In the genomic region with DNA sequence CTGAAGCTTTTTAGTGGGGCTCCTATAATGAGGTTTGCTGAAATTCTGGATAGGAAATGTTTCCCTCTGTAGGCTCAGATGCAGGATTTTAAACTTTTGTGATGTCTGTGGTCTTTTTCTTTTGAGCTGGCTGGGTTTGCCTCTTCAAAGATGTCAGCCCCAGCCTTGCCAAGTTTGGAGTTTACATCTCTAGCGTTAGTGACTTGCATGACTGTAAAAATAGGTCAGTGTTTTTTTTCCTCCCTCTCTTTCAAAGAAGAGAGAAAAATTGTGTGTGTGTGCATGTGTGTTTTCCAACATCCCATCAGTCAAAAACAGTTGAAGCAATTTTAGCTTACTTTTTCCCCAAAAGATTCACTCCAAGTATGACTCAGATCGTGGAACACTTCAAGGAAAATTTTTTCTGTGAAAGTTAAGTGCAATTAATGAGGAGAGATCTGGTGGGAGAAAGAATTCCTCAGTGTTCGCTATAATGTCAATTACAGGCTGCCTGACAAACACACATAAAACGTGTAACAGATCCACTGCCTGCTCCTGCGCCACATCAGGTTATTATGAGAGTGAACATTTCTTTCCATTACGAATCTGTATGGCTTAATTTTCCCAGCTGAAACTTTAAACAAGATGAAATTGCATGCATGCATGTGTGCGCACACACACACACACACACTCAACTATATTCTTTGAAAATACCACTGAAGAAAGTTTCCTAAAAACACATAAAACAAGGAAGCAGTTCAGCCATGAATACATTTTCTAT, we compare ENCODE assay signal across 29 cellular contexts. TPM values are rescaled to one million over a fixed set of nuclear protein-coding genes. Genes with fewer than 3 reads are reported as not detected.
DNase-seq lines count a peak whose midpoint lies in the region; ATAC-seq, FAIRE-seq and TF ChIP-seq lines count a peak whose summit lies in the region.
"Had no signal": no experiment of that assay in that cellular context is flagged by ENCODE, and none has a peak within 500 bp of the region (broad histone marks: within the 10 kb centered on the region; RNA-seq: fewer than 3 reads in every experiment).

No MANE protein-coding gene starts in this region.

- H3K36me3 ChIP-seq in heart right ventricle (no peaks in the 10 kb centered on the region), fibroblast of lung (ENCODE audit: control insufficient read depth, insufficient read depth, low read length) (no peaks in the 10 kb centered on the region), transverse colon (no peaks in the 10 kb centered on the region), SK-N-SH (replicated peaks in 1 of 2; ENCODE audit: control insufficient read depth in 1 of 2, insufficient read depth in 2 of 2, low read length in 1 of 2) (no peaks in the 10 kb centered on the region)
- no peaks in the 10 kb centered on the region for H3K36me3 ChIP-seq in naive thymus-derived CD4-positive, alpha-beta T cell (ENCODE audit: control insufficient read depth in 2 of 3, insufficient read depth in 3 of 3, low read length in 3 of 3)
- H3K36me3 ChIP-seq: BE2C, SJSA1 had no signal

- H3K9me2 ChIP-seq in SK-N-SH = no peaks in the 10 kb centered on the region

- TF ChIP-seq RAD21 in SK-N-SH (IDR thresholded peaks at IDR 0.05; ENCODE audit: low read length) = no peak

- 56 to 58% methylated on average over 7 of the region's 7 CpGs for WGBS in heart right ventricle, 2 donors
- WGBS in transverse colon (ENCODE audit: low coverage in 1 of 2), 2 donors = 42 to 43% methylated on average over 6 to 7 of the region's 7 CpGs
- WGBS in SK-N-SH (ENCODE audit: low lambda C conversion rate) = 49% methylated on average over 7 of the region's 7 CpGs

- FAIRE-seq in frontal cortex (lab: Jason Lieb, UNC) = no peak
- FAIRE-seq: A204.1, GM19239 had no signal

- no peaks in the 10 kb centered on the region for H3K36me3 Mint-ChIP-seq in naive thymus-derived CD4-positive, alpha-beta T cell
- H3K36me3 Mint-ChIP-seq: activated naive CD4-positive, alpha-beta T cell treated with anti-CD3 and anti-CD28 coated beads, Interleukin-2, amount 50 U/mL, for 24 hours had no signal

- H4K20me1 ChIP-seq in fibroblast of lung (ENCODE audit: control insufficient read depth, extremely low read depth, insufficient read depth, low read length) (no peaks in the 10 kb centered on the region), SK-N-SH (ENCODE audit: insufficient read depth) (no peaks in the 10 kb centered on the region)

- H3K9ac ChIP-seq in fibroblast of lung (ENCODE audit: insufficient read depth, low read length) (no peak overlapping the region), SK-N-SH (no peak overlapping the region)

- no peaks in the 10 kb centered on the region for H3K27me3 Mint-ChIP-seq in naive thymus-derived CD4-positive, alpha-beta T cell
- H3K27me3 Mint-ChIP-seq: activated CD8-positive, alpha-beta T cell treated with anti-CD3 and anti-CD28 coated beads for 36 hours; activated naive CD4-positive, alpha-beta T cell treated with anti-CD3 and anti-CD28 coated beads, Interleukin-2, amount 50 U/mL, for 24 hours; activated T-cell treated with anti-CD3 and anti-CD28 coated beads, Interleukin-2, amount 50 U/mL, for 24 hours had no signal

- POLR2A ChIA-PET in naive thymus-derived CD4-positive, alpha-beta T cell (lab: Charles Lee) = interaction anchor here (1.1 kb wide), 1 partner anchor 350 kb away, joined by 3 read pairs; no protein-coding TSS in a partner anchor
- POLR2A ChIA-PET in SK-N-SH (lab: Yijun Ruan, JAX) = no interaction called here

- TF ChIP-seq EP300 in transverse colon (IDR thresholded peaks at IDR 0.05; ENCODE audit: low read depth) (no peak), SK-N-SH (IDR thresholded peaks at IDR 0.05; ENCODE audit: borderline replicate concordance in 1 of 2, low read depth in 1 of 2, low read length in 1 of 2) (no peak)

- no peaks in the 10 kb centered on the region for H3F3A ChIP-seq in SK-N-SH (replicated peaks; ENCODE audit: insufficient read depth)

- H3K79me2 ChIP-seq in fibroblast of lung (ENCODE audit: control insufficient read depth, insufficient read depth, low read length) (no peaks in the 10 kb centered on the region), SK-N-SH (ENCODE audit: insufficient read depth) (no peaks in the 10 kb centered on the region)

- H3K4me1 ChIP-seq in heart right ventricle = peaks cover 0 to 20% (median 5%) of the 10 kb centered on the region in 9 donors
- no peaks in the 10 kb centered on the region for H3K4me1 ChIP-seq in fibroblast of lung (ENCODE audit: control insufficient read depth, extremely low read depth, insufficient read depth, low read length)
- no peaks in the 10 kb centered on the region for H3K4me1 ChIP-seq in naive thymus-derived CD4-positive, alpha-beta T cell (ENCODE audit: control insufficient read depth in 2 of 2, insufficient read depth in 2 of 2, low read length in 2 of 2)
- peaks cover 0 to 16% (median 7%) of the 10 kb centered on the region in 4 donors for H3K4me1 ChIP-seq in transverse colon
- peaks cover 0 to 9% of the 10 kb centered on the region in 2 experiments; a peak in 1 of 4 replicates for H3K4me1 ChIP-seq in SK-N-SH (ENCODE audit: control insufficient read depth in 1 of 2, insufficient read depth in 2 of 2, low read depth in 1 of 2, low read length in 1 of 2)
- H3K4me1 ChIP-seq: BE2C, SJSA1 had no signal

- no peak for TF ChIP-seq CTCF in heart right ventricle (IDR thresholded peaks at IDR 0.05)
- no peak for TF ChIP-seq CTCF in fibroblast of lung (conservative IDR thresholded peaks at IDR 0.05 in 1 of 2, IDR thresholded peaks at IDR 0.05 in 1 of 2; ENCODE audit: low read depth in 1 of 2, low read length in 2 of 2)
- no peak for TF ChIP-seq CTCF in transverse colon (IDR thresholded peaks at IDR 0.05)
- TF ChIP-seq CTCF in SK-N-SH (IDR thresholded peaks at IDR 0.05) = no peak

- in situ Hi-C loops in transverse colon (cut with MboI; ENCODE audit: low pct_ligation_motif_present in 1 of 4, low pct_unique_long_range_greater_than_20kb in 1 of 4, low sequenced_read_pairs in 3 of 4) = loop anchor here in 2 of 4 donors (10.0 kb wide), 1 partner anchor 293 kb away; no protein-coding TSS in a partner anchor

- DNase-seq in heart right ventricle (peak in 1 of 2 donors; percentile 34), cardiac septum (ENCODE audit: low spot score) (no peak), fibroblast of lung (ENCODE audit: low read depth in 2 of 2) (peak; percentile 36 to 56), transverse colon (no peak), SK-N-SH (no peak), SHP77 treated with DMSO at 0.1 percent for 48 hours (lab: John Stamatoyannopoulos, UW) (no peak), frontal cortex (ENCODE audit: low spot score in 2 of 2) (no peak)
- DNase-seq in naive thymus-derived CD4-positive, alpha-beta T cell = no peak
- DNase-seq: activated CD4-positive, CD25-positive, alpha-beta regulatory T cell; activated CD8-positive, alpha-beta T cell treated with anti-CD3 and anti-CD28 coated beads for 36 hours; activated T-cell treated with anti-CD3 and anti-CD28 coated beads, Interleukin-2, amount 50 U/mL, for 24 hours; BE2C; Calu3; cortex of kidney; foreskin melanocyte; GOT3; Kasumi-1; left cardiac atrium; NCI-H2171; NCI-H69; PC-3; stimulated activated naive CD8-positive, alpha-beta T cell treated with anti-CD3 and anti-CD28 coated beads, Interleukin-15, Interleukin-2, amounts not matched to agents 100 U/mL and 50 U/mL, for 24 hours had no signal

- H3K27ac Mint-ChIP-seq in naive thymus-derived CD4-positive, alpha-beta T cell = peak overlapping the region in 5 of 9 donors; percentile 33 to 78 (median 52)
- H3K27ac Mint-ChIP-seq: activated CD8-positive, alpha-beta T cell treated with anti-CD3 and anti-CD28 coated beads for 36 hours; activated naive CD4-positive, alpha-beta T cell treated with anti-CD3 and anti-CD28 coated beads, Interleukin-2, amount 50 U/mL, for 24 hours; activated T-cell treated with anti-CD3 and anti-CD28 coated beads, Interleukin-2, amount 50 U/mL, for 24 hours; T-helper 2 cell treated with Interferon-gamma antibody and Interleukin-4, amounts not matched to agents 5 μg/mL and 100 μg/mL, for 36 hours had no signal

- peak overlapping the region in 2 of 10 donors; percentile 5 to 13 for H3K4me3 ChIP-seq in heart right ventricle
- peak overlapping the region in 1 of 4 experiments; percentile 12 for H3K4me3 ChIP-seq in fibroblast of lung (replicated peaks in 1 of 4; ENCODE audit: control extremely low read depth in 1 of 4, insufficient read depth in 1 of 4, low read depth in 3 of 4, low read length in 4 of 4)
- no peak overlapping the region for H3K4me3 ChIP-seq in naive thymus-derived CD4-positive, alpha-beta T cell (ENCODE audit: low read length)
- H3K4me3 ChIP-seq in transverse colon = no peak overlapping the region
- no peak overlapping the region for H3K4me3 ChIP-seq in SK-N-SH (ENCODE audit: low read depth in 2 of 2, low read length in 1 of 2)
- H3K4me3 ChIP-seq: SJSA1 had no signal

- H3K9me3 ChIP-seq in heart right ventricle (no peaks in the 10 kb centered on the region), fibroblast of lung (ENCODE audit: control insufficient read depth, insufficient read depth, low read depth, low read length) (no peaks in the 10 kb centered on the region), transverse colon (no peaks in the 10 kb centered on the region), SK-N-SH (no peaks in the 10 kb centered on the region)
- H3K9me3 ChIP-seq in naive thymus-derived CD4-positive, alpha-beta T cell (ENCODE audit: control insufficient read depth in 2 of 3, low read length in 3 of 3) = no peaks in the 10 kb centered on the region
- H3K9me3 ChIP-seq: BE2C, SJSA1 had no signal

- H2AFZ ChIP-seq in fibroblast of lung (ENCODE audit: low read length) = no peak overlapping the region
- no peak overlapping the region for H2AFZ ChIP-seq in SK-N-SH (ENCODE audit: low read depth)

- peak overlapping the region in 7 of 10 donors; percentile 27 to 62 (median 48) for H3K27ac ChIP-seq in heart right ventricle
- no peak overlapping the region for H3K27ac ChIP-seq in fibroblast of lung (ENCODE audit: insufficient read depth, low read length)
- H3K27ac ChIP-seq in naive thymus-derived CD4-positive, alpha-beta T cell (ENCODE audit: low read depth, low read length) = no peak overlapping the region
- peak overlapping the region; percentile 62 to 87 (median 76) for H3K27ac ChIP-seq in transverse colon
- H3K27ac ChIP-seq in SK-N-SH (ENCODE audit: low read depth in 2 of 2, low read length in 1 of 2) = no peak overlapping the region
- H3K27ac ChIP-seq: SJSA1 had no signal

- H3K27me3 ChIP-seq in heart right ventricle (no peaks in the 10 kb centered on the region), fibroblast of lung (ENCODE audit: control insufficient read depth, insufficient read depth, low read length) (peaks cover 7% of the 10 kb centered on the region), transverse colon (no peaks in the 10 kb centered on the region), SK-N-SH (ENCODE audit: insufficient read depth) (no peaks in the 10 kb centered on the region; the same call in 1 of the 2 replicates)
- H3K27me3 ChIP-seq in naive thymus-derived CD4-positive, alpha-beta T cell (ENCODE audit: control insufficient read depth in 2 of 2, insufficient read depth in 2 of 2, low read length in 2 of 2) = no peaks in the 10 kb centered on the region
- H3K27me3 ChIP-seq: BE2C, SJSA1 had no signal

- intact Hi-C loops in heart right ventricle (cut with DNase I) (loop anchor here in 6 of 10 donors (5.0 kb wide), 3 partner anchors 35 to 345 kb away; no protein-coding TSS in a partner anchor), cardiac septum (cut with DNase I) (loop anchor here (10.0 kb wide), 1 partner anchor 623 kb away; no protein-coding TSS in a partner anchor), transverse colon (cut with DNase I; ENCODE audit: low total_unique reads) (loop anchor here (5.0 to 10.0 kb wide), 2 partner anchors 35 to 333 kb away; no protein-coding TSS in a partner anchor)
- intact Hi-C loops in naive thymus-derived CD4-positive, alpha-beta T cell (cut with micrococcal nuclease) = no loop called here

- ATAC-seq in heart right ventricle = peak in 5 of 8 donors; percentile 16 to 41 (median 25)
- ATAC-seq in naive thymus-derived CD4-positive, alpha-beta T cell = no peak
- ATAC-seq: activated CD8-positive, alpha-beta T cell treated with anti-CD3 and anti-CD28 coated beads for 36 hours; PC-3; stimulated activated naive CD8-positive, alpha-beta T cell treated with anti-CD3 and anti-CD28 coated beads, Interleukin-15, Interleukin-2, amounts not matched to agents 100 U/mL and 50 U/mL, for 24 hours had no signal

- H3K4me3 Mint-ChIP-seq in naive thymus-derived CD4-positive, alpha-beta T cell = peak overlapping the region in 2 of 10 donors; percentile 16 to 35
- H3K4me3 Mint-ChIP-seq: activated CD8-positive, alpha-beta T cell treated with anti-CD3 and anti-CD28 coated beads for 36 hours; activated naive CD4-positive, alpha-beta T cell treated with anti-CD3 and anti-CD28 coated beads, Interleukin-2, amount 50 U/mL, for 24 hours; activated T-cell treated with anti-CD3 and anti-CD28 coated beads, Interleukin-2, amount 50 U/mL, for 24 hours; T-helper 2 cell treated with Interferon-gamma antibody and Interleukin-4, amounts not matched to agents 5 μg/mL and 100 μg/mL, for 36 hours had no signal

- peaks cover 2 to 12% (median 10%) of the 10 kb centered on the region in 7 donors for H3K4me1 Mint-ChIP-seq in naive thymus-derived CD4-positive, alpha-beta T cell

- H3K4me2 ChIP-seq in fibroblast of lung (ENCODE audit: extremely low read depth, insufficient read depth, low read length) (no peak overlapping the region), SK-N-SH (no peak overlapping the region; the same call in 1 of the 2 replicates)

- CTCF ChIA-PET in naive thymus-derived CD4-positive, alpha-beta T cell (lab: Charles Lee) = interaction anchor here (0.6 kb wide), 2 partner anchors 57 to 274 kb away, joined by 3 to 5 read pairs; no protein-coding TSS in a partner anchor
- CTCF ChIA-PET in SK-N-SH (lab: Yijun Ruan, JAX) = interaction anchor here (0.8 to 6.8 kb wide), 7 partner anchors 24 to 355 kb away, joined by 3 to 93 read pairs (median 4); partner anchors contain the start of gene FAM177B

- TF ChIP-seq POLR2A in transverse colon (IDR thresholded peaks at IDR 0.05) = no peak

- no peaks in the 10 kb centered on the region for H3K9me3 Mint-ChIP-seq in naive thymus-derived CD4-positive, alpha-beta T cell
- H3K9me3 Mint-ChIP-seq: activated CD8-positive, alpha-beta T cell treated with anti-CD3 and anti-CD28 coated beads for 36 hours; activated naive CD4-positive, alpha-beta T cell treated with anti-CD3 and anti-CD28 coated beads, Interleukin-2, amount 50 U/mL, for 24 hours; activated T-cell treated with anti-CD3 and anti-CD28 coated beads, Interleukin-2, amount 50 U/mL, for 24 hours; T-helper 2 cell treated with Interferon-gamma antibody and Interleukin-4, amounts not matched to agents 5 μg/mL and 100 μg/mL, for 36 hours had no signal

RNA-seq across cellular contexts. Expression of gene TLR5, which starts 55.6 kb away (rescaled TPM):
- total RNA-seq in heart right ventricle = 1 to 10 TPM in 8 of 10 donors, under 1 TPM in 2; 0.91 to 5.0 (median 1.5) TPM
- 1 to 10 TPM in 1 of 2 donors, under 1 TPM in 1; 0.45 to 1.1 TPM for polyA plus RNA-seq in heart right ventricle
- 1.6 TPM for total RNA-seq in cardiac septum
- total RNA-seq in fibroblast of lung = 0.17 and 0.77 TPM in 2 replicates
- 0.19 and 0.36 TPM in 2 replicates for polyA plus RNA-seq in fibroblast of lung
- polyA plus RNA-seq in fibroblast of lung (2012) = 0.09 and 0.15 TPM in 2 replicates
- not detected in 2 replicates for polyA minus RNA-seq in fibroblast of lung (ENCODE audit: low replicate concordance)
- 1 to 10 TPM in 4 of 5 experiments, not detected in 1; 3.1 to 8.0 (median 6.6) TPM for total RNA-seq in naive thymus-derived CD4-positive, alpha-beta T cell
- polyA plus RNA-seq in naive thymus-derived CD4-positive, alpha-beta T cell = 1 to 10 TPM; 3.1 to 3.9 TPM
- 1 to 10 TPM in 3 of 4 donors, not detected in 1; 1.9 to 9.4 (median 3.8) TPM for total RNA-seq in transverse colon
- 0.02 TPM in 1 of 2 replicates, not detected in the other for polyA plus RNA-seq in SK-N-SH (2012; rRNA removed)
- 0.01 and 0.22 TPM in 2 replicates for polyA plus RNA-seq in SK-N-SH (2012; cell fraction: cytosol; rRNA removed)
- 0.04 and 0.14 TPM in 2 replicates for polyA plus RNA-seq in SK-N-SH (2012; cell fraction: nucleus; rRNA removed)
- total RNA-seq in frontal cortex = 1.2 TPM
- total RNA-seq: HT1080, osteocyte had no signal

Comparison
In these comparisons a context has a peak if more than half of its experiments do, and no peak if none do; other contexts are left out.
1. DNase-seq: peak in fibroblast of lung (2 of 2); none in cardiac septum (single experiment), naive thymus-derived CD4-positive, alpha-beta T cell (0 of 9), transverse colon (single experiment), SK-N-SH (single experiment), SHP77 treated with DMSO at 0.1 percent for 48 hours (single experiment) and frontal cortex (0 of 2).
2. H3K27ac ChIP-seq: peak in heart right ventricle (7 of 10) and transverse colon (4 of 4); none in fibroblast of lung (single experiment), naive thymus-derived CD4-positive, alpha-beta T cell (single experiment) and SK-N-SH (0 of 2).
3. intact Hi-C loops: an anchor here in heart right ventricle (5.0 kb wide), cardiac septum (10.0 kb wide) and transverse colon (5.0 to 10.0 kb wide); none called in naive thymus-derived CD4-positive, alpha-beta T cell.